19 cellular contexts compared by ENCODE assay signal in the genomic region with DNA sequence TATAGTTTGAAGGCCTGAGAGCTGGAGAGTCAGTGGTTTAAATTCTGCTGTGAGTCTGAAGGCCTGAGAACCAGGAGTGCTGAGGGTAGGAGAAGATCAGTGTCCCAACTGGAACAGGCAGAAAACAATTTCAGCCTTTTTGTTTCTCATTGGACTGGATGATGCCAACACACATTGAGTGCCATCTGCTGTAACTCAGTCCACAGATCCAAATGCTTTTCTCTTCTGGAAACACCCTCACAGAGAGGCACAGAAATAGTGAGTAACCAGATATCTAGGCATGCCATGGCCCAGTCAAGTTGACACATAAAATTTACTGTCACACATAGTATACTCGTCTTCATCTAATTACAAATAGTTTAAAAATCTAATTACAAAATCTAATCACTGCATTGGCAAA.
DNase-seq lines count a peak whose midpoint lies in the region; TF ChIP-seq lines count a peak whose summit lies in the region.
"Had no signal": no experiment of that assay in that cellular context is flagged by ENCODE, and none has a peak within 500 bp of the region (broad histone marks: within the 10 kb centered on the region; RNA-seq: fewer than 3 reads in every experiment).

No MANE protein-coding gene starts in this region.

- in situ Hi-C loops in G401 (cut with HindIII; ENCODE audit: low sequenced_read_pairs): no loop called here

- H3K4me2 ChIP-seq in mesenchymal stem cell (ENCODE audit: low read length, poor library complexity, severe bottlenecking): no peak overlapping the region
- H3K4me2 ChIP-seq: BLaER1 treated with 17β-estradiol and CSF1 and Interleukin-3, amounts not matched to agents 10 nM and 100 nM had no signal

- WGBS in mesenchymal stem cell: no CpG with 5 or more reads among the region's 1 CpG

- H3K4me3 ChIP-seq in skeletal muscle tissue (ENCODE audit: low read length in 3 of 3) (no peak overlapping the region), mesenchymal stem cell (ENCODE audit: insufficient read depth in 1 of 2, low read depth in 1 of 2, low read length in 2 of 2) (no peak overlapping the region)
- H3K4me3 ChIP-seq: BLaER1 treated with 17β-estradiol and CSF1 and Interleukin-3, amounts not matched to agents 10 nM and 100 nM; HAP-1 had no signal

- H2AK5ac ChIP-seq in mesenchymal stem cell (ENCODE audit: low read length, severe bottlenecking): no peak overlapping the region

- H3K27ac Mint-ChIP-seq in nephron progenitor cell (no peak overlapping the region), type B pancreatic cell (no peak overlapping the region)
- H3K27ac Mint-ChIP-seq: CD14-positive monocyte; CD4-positive, alpha-beta T cell; HFFc6 had no signal

- no peak overlapping the region for H2BK120ac ChIP-seq in mesenchymal stem cell (ENCODE audit: low read depth, low read length)

- H3K4me1 ChIP-seq in skeletal muscle tissue (ENCODE audit: control insufficient read depth in 3 of 3, insufficient read depth in 3 of 3, low read length in 3 of 3) (peaks cover 8 to 15% (median 12%) of the 10 kb centered on the region in 3 donors), mesenchymal stem cell (ENCODE audit: control insufficient read depth, insufficient read depth, low read depth, low read length) (no peaks in the 10 kb centered on the region)
- H3K4me1 ChIP-seq: BE2C; BLaER1 treated with 17β-estradiol and CSF1 and Interleukin-3, amounts not matched to agents 10 nM and 100 nM; HAP-1 had no signal

- no peak overlapping the region for H3K9ac ChIP-seq in skeletal muscle tissue (ENCODE audit: low read depth in 1 of 3, low read length in 3 of 3)
- no peak overlapping the region for H3K9ac ChIP-seq in mesenchymal stem cell (ENCODE audit: low read length)
- H3K9ac ChIP-seq: BLaER1 treated with 17β-estradiol and CSF1 and Interleukin-3, amounts not matched to agents 10 nM and 100 nM had no signal

- H3K4ac ChIP-seq in mesenchymal stem cell (ENCODE audit: low read depth in 1 of 2, low read length in 2 of 2): no peak overlapping the region

- H3K9me3 Mint-ChIP-seq in nephron progenitor cell: peaks cover 50% of the 10 kb centered on the region
- H3K9me3 Mint-ChIP-seq in type B pancreatic cell: peaks cover 5% of the 10 kb centered on the region

- H3K18ac ChIP-seq in mesenchymal stem cell (ENCODE audit: low read depth in 1 of 2, low read length in 2 of 2): no peak overlapping the region

- no peak overlapping the region for H2BK15ac ChIP-seq in mesenchymal stem cell (ENCODE audit: low read depth, poor library complexity, severe bottlenecking)

- no peak overlapping the region for H3K14ac ChIP-seq in mesenchymal stem cell (ENCODE audit: low read length in 2 of 2)

- H2AFZ ChIP-seq in mesenchymal stem cell (ENCODE audit: low read depth, low read length): no peak overlapping the region

- H3K27me3 ChIP-seq in skeletal muscle tissue (ENCODE audit: control insufficient read depth in 3 of 3, insufficient read depth in 3 of 3, low read length in 3 of 3) (no peaks in the 10 kb centered on the region), mesenchymal stem cell (ENCODE audit: control insufficient read depth in 1 of 2, insufficient read depth in 1 of 2, low read length in 2 of 2) (no peaks in the 10 kb centered on the region)
- H3K27me3 ChIP-seq: BE2C; BLaER1 treated with 17β-estradiol and CSF1 and Interleukin-3, amounts not matched to agents 10 nM and 100 nM had no signal

- no peak overlapping the region for H2BK12ac ChIP-seq in mesenchymal stem cell (ENCODE audit: low read length in 2 of 2)

- no peak overlapping the region for H4K91ac ChIP-seq in mesenchymal stem cell (ENCODE audit: low read length)

- peaks cover 0 to 5% (median 0%) of the 10 kb centered on the region in 3 donors for H3K9me3 ChIP-seq in skeletal muscle tissue (ENCODE audit: control insufficient read depth in 3 of 3, low read length in 3 of 3)
- H3K9me3 ChIP-seq in mesenchymal stem cell (ENCODE audit: control insufficient read depth, low read length): peaks cover 50% of the 10 kb centered on the region
- H3K9me3 ChIP-seq: BE2C had no signal

- H4K8ac ChIP-seq in mesenchymal stem cell (ENCODE audit: low read length): no peak overlapping the region

- H3K27me3 Mint-ChIP-seq in nephron progenitor cell (ENCODE audit: low read depth, poor library complexity) (peaks cover 3% of the 10 kb centered on the region), type B pancreatic cell (no peaks in the 10 kb centered on the region)
- H3K27me3 Mint-ChIP-seq: CD4-positive, alpha-beta T cell had no signal

- no peak overlapping the region for H3K23ac ChIP-seq in mesenchymal stem cell (ENCODE audit: low read length in 2 of 2)

- peak overlapping the region; percentile 69 for H3K27ac ChIP-seq in skeletal muscle tissue (ENCODE audit: low read depth, low read length)
- no peak overlapping the region for H3K27ac ChIP-seq in mesenchymal stem cell (ENCODE audit: low read length, poor library complexity, severe bottlenecking)
- H3K27ac ChIP-seq: BLaER1 treated with 17β-estradiol and CSF1 and Interleukin-3, amounts not matched to agents 10 nM and 100 nM had no signal

- no peak overlapping the region for H2BK5ac ChIP-seq in mesenchymal stem cell (ENCODE audit: low read depth, low read length, poor library complexity, severe bottlenecking)

- H3K4me1 Mint-ChIP-seq in nephron progenitor cell: no peaks in the 10 kb centered on the region
- H3K4me1 Mint-ChIP-seq in type B pancreatic cell (ENCODE audit: unreplicated experiment): no peaks in the 10 kb centered on the region
- H3K4me1 Mint-ChIP-seq: CD14-positive monocyte had no signal

- H3K79me1 ChIP-seq in mesenchymal stem cell (replicated peaks; ENCODE audit: low read length, poor library complexity, severe bottlenecking): peaks cover 33% of the 10 kb centered on the region

- DNase-seq in G401 (ENCODE audit: low spot score) (peak; percentile 94), cerebellar nuclear complex (lab: John Stamatoyannopoulos, UW) (peak; percentile 50 to 73), pons (ENCODE audit: low spot score) (peak; percentile 24), nephron progenitor cell (no peak), type B pancreatic cell (ENCODE audit: extremely low spot score, unreplicated experiment) (no peak), mesenchymal stem cell (no peak)
- DNase-seq: BE2C; CD4-positive, alpha-beta T cell; CD8-positive, alpha-beta memory T cell; DMS 273 treated with DMSO at 0.1 percent for 48 hours; DMS79; EL; GF-D8; GOT3; HFFc6 had no signal

- TF ChIP-seq CTCF in nephron progenitor cell (IDR thresholded peaks at IDR 0.05): no peak
- TF ChIP-seq CTCF in type B pancreatic cell (conservative IDR thresholded peaks at IDR 0.05): no peak

- no peak overlapping the region for H3K4me3 Mint-ChIP-seq in nephron progenitor cell
- H3K4me3 Mint-ChIP-seq in type B pancreatic cell: no peak overlapping the region
- H3K4me3 Mint-ChIP-seq: CD14-positive monocyte; CD4-positive, alpha-beta T cell; CD8-positive, alpha-beta memory T cell; HFFc6 had no signal

- H3K36me3 Mint-ChIP-seq in nephron progenitor cell (ENCODE audit: low read depth) (peaks cover 87% of the 10 kb centered on the region), type B pancreatic cell (peaks cover 34% of the 10 kb centered on the region)
- H3K36me3 Mint-ChIP-seq: CD14-positive monocyte had no signal

- H3K36me3 ChIP-seq in skeletal muscle tissue (ENCODE audit: control insufficient read depth in 3 of 3, insufficient read depth in 3 of 3, low read length in 3 of 3): peaks cover 0 to 4% (median 4%) of the 10 kb centered on the region in 3 donors
- H3K36me3 ChIP-seq in mesenchymal stem cell (ENCODE audit: control insufficient read depth in 1 of 2, insufficient read depth in 2 of 2, low read depth in 1 of 2, low read length in 2 of 2): peaks cover 0 to 13% of the 10 kb centered on the region in 2 experiments
- H3K36me3 ChIP-seq: BE2C, HAP-1 had no signal

Comparison
In these comparisons a context has a peak if more than half of its experiments do, and no peak if none do; other contexts are left out.
1. DNase-seq: peak in G401 (single experiment), cerebellar nuclear complex (2 of 2) and pons (single experiment); none in nephron progenitor cell (single experiment), type B pancreatic cell (single experiment) and mesenchymal stem cell (single experiment).